8 cellular contexts compared by ENCODE assay signal in the genomic region with DNA sequence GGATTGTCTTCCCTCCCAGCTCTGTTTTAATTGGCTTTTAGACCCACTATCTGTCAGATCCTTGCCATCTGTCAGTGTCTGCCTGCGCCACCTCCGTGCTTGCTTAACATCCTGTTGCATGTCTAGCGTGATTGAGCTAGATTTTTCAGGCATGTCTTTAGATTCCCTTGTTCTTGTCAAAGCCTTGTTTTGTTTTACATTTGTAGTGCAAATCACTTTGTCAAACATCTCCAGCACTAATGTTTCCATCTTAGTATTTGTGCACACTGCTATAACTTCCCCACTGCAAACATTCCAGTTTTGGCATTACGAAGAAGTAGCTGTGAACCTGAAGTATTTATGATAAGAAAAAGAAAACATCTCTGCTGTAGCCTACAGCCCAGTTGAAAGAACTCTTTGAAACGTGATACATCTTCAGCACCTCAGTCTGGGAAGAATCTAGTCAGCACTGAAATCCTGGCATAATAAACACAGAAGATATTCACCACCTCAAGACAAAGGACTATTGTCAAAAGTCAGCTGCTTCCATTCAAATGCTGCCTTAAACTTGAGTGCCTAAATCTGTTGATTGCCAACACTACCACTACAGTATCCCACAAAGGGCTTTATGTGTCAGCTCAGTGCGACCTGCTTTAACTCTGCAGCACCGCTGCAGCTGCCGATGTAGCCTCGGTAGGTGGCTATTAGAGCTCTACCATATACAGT.
A peak's percentile ranks its signal among the peaks of the same experiment; 100 is the strongest.
DNase-seq lines count a peak whose midpoint lies in the region; ATAC-seq and TF ChIP-seq lines count a peak whose summit lies in the region.

No MANE protein-coding gene starts in this region.

- no peak overlapping the region for H2BK120ac ChIP-seq in IMR-90 (ENCODE audit: low read depth, low read length)

- peak overlapping the region; percentile 37 for H3K4me2 ChIP-seq in IMR-90 (ENCODE audit: low read depth, low read length)

- no peak for TF ChIP-seq POLR2A in IMR-90 (IDR thresholded peaks at IDR 0.05; ENCODE audit: low read depth, low read length)

- H3K14ac ChIP-seq in IMR-90 (replicated peaks; ENCODE audit: low read depth, low read length) = no peak overlapping the region

- H2AK9ac ChIP-seq in IMR-90 (replicated peaks; ENCODE audit: low read depth, low read length, poor library complexity) = no peak overlapping the region

- TSS peak; percentile 66 for BruUV-seq in IMR-90 (replicated peaks; lab: Mats Ljungman, UMichigan)

- POLR2A ChIA-PET in IMR-90 (lab: Charles Lee; ENCODE audit: unreplicated experiment) = interaction anchor here (0.6 kb wide), 1 partner anchor 381 kb away, joined by 3 read pairs; no protein-coding TSS in a partner anchor

- no peak overlapping the region for H3K56ac ChIP-seq in IMR-90 (ENCODE audit: extremely low read depth, insufficient read depth, low read length)

- no peak overlapping the region for H2BK5ac ChIP-seq in IMR-90 (ENCODE audit: low read depth, low read length, poor library complexity, severe bottlenecking)

- H3K9me1 ChIP-seq in IMR-90 (ENCODE audit: insufficient read depth, low read length) = no peaks in the 10 kb centered on the region; the same call in 1 of the 2 replicates

- H4K91ac ChIP-seq in IMR-90 (ENCODE audit: insufficient read depth, low read depth, low read length) = no peak overlapping the region

- H3K9me3 ChIP-seq in IMR-90 (ENCODE audit: control insufficient read depth, insufficient read depth, low read length) = no peaks in the 10 kb centered on the region
- H3K9me3 ChIP-seq in SK-N-MC (ENCODE audit: low read depth, low read length) = no peaks in the 10 kb centered on the region
- H3K9me3 ChIP-seq in skeletal muscle tissue (ENCODE audit: control insufficient read depth in 3 of 3, low read length in 3 of 3) = no peaks in the 10 kb centered on the region

- peak; percentile 53 for DNase-seq in IMR-90
- DNase-seq in SK-N-MC (ENCODE audit: low read depth, low spot score) = no peak
- peak in 38 of 42 donors; percentile 27 to 93 (median 65) for DNase-seq in head of caudate nucleus
- DNase-seq in ecto neural progenitor cell (ENCODE audit: low spot score) = no peak

- dilution Hi-C loops in IMR-90 (cut with HindIII; ENCODE audit: low sequenced_read_pairs, unreplicated experiment) = no loop called here

- H3K36me3 ChIP-seq in IMR-90 (ENCODE audit: control insufficient read depth, insufficient read depth, low read length) = peaks cover 11% of the 10 kb centered on the region
- peaks cover 45% of the 10 kb centered on the region for H3K36me3 ChIP-seq in SK-N-MC (ENCODE audit: insufficient read depth, low read length)
- peaks cover 0 to 3% (median 0%) of the 10 kb centered on the region in 3 donors for H3K36me3 ChIP-seq in skeletal muscle tissue (ENCODE audit: control insufficient read depth in 3 of 3, insufficient read depth in 3 of 3, low read length in 3 of 3)

- no peak overlapping the region for H2AK5ac ChIP-seq in IMR-90 (ENCODE audit: low read depth, low read length)

- H3K27ac ChIP-seq in IMR-90 (ENCODE audit: insufficient read depth, low read length) = no peak overlapping the region
- peak overlapping the region; percentile 85; the same call in 1 of the 2 replicates for H3K27ac ChIP-seq in SK-N-MC
- H3K27ac ChIP-seq in skeletal muscle tissue (ENCODE audit: low read depth, low read length) = no peak overlapping the region

- no peak overlapping the region for H2BK20ac ChIP-seq in IMR-90 (ENCODE audit: low read depth, low read length)

- H3K4me1 ChIP-seq in IMR-90 (ENCODE audit: control insufficient read depth, insufficient read depth, low read length) (peaks cover 5% of the 10 kb centered on the region), skeletal muscle tissue (ENCODE audit: control insufficient read depth in 3 of 3, insufficient read depth in 3 of 3, low read length in 3 of 3) (peaks cover 15 to 28% (median 18%) of the 10 kb centered on the region in 3 donors)

- H3K18ac ChIP-seq in IMR-90 (ENCODE audit: low read depth, low read length) = no peak overlapping the region

- no peak overlapping the region for H2AFZ ChIP-seq in IMR-90 (replicated peaks; ENCODE audit: low read length, poor library complexity)

- H3K27me3 ChIP-seq in IMR-90 (ENCODE audit: control insufficient read depth, insufficient read depth, low read length) = no peaks in the 10 kb centered on the region
- no peaks in the 10 kb centered on the region for H3K27me3 ChIP-seq in skeletal muscle tissue (ENCODE audit: control insufficient read depth in 3 of 3, insufficient read depth in 3 of 3, low read length in 3 of 3)

- 20% methylated on average over 1 of the region's 9 CpGs; no CpG with 5 or more reads in 1 of the 2 experiments for WGBS in IMR-90 (ENCODE audit: extremely low coverage in 2 of 2, insufficient read length in 1 of 2), 2 experiments

- no peak overlapping the region for H2BK15ac ChIP-seq in IMR-90 (ENCODE audit: low read depth, low read length)

- no peak overlapping the region for H3K4ac ChIP-seq in IMR-90 (ENCODE audit: low read depth, low read length)

- H3K9ac ChIP-seq in IMR-90 (ENCODE audit: low read depth, low read length) (no peak overlapping the region), SK-N-MC (ENCODE audit: insufficient read length) (no peak overlapping the region), skeletal muscle tissue (ENCODE audit: low read depth in 1 of 3, low read length in 3 of 3) (peak overlapping the region in 2 of 3 donors; percentile 25 to 40)

- peaks cover 8% of the 10 kb centered on the region; the same call in 1 of the 2 replicates for H4K20me1 ChIP-seq in IMR-90 (ENCODE audit: insufficient read depth, low read length)

- H3K4me3 ChIP-seq in IMR-90 (ENCODE audit: insufficient read depth, low read depth, low read length) (no peak overlapping the region), SK-N-MC (no peak overlapping the region), skeletal muscle tissue (ENCODE audit: low read length in 3 of 3) (peak overlapping the region in 1 of 3 donors; percentile 8)

- peak; percentile 72 for ATAC-seq in IMR-90 (ENCODE audit: low read depth)
- ATAC-seq in GM21529 (IDR thresholded peaks at IDR 0.05; ENCODE audit: unreplicated experiment) = no peak
- no peak for ATAC-seq in HG03432 (IDR thresholded peaks at IDR 0.05; ENCODE audit: unreplicated experiment)
- no peak for ATAC-seq in GM21737 (IDR thresholded peaks at IDR 0.05; ENCODE audit: unreplicated experiment)

- TF ChIP-seq RAD21 in IMR-90 (IDR thresholded peaks at IDR 0.05; ENCODE audit: low read length) = no peak

- H3K23ac ChIP-seq in IMR-90 (ENCODE audit: low read depth, low read length) = no peak overlapping the region

- no peak for TF ChIP-seq CTCF in IMR-90 (conservative IDR thresholded peaks at IDR 0.05; ENCODE audit: low read depth, low read length)

- no peak overlapping the region for H4K8ac ChIP-seq in IMR-90 (ENCODE audit: low read depth in 2 of 2, low read length in 2 of 2)

- intact Hi-C loops in IMR-90 (cut with micrococcal nuclease) (loop anchor here (5.0 kb wide), 1 partner anchor 106 kb away; the partner anchor contains the start of gene FNBP1L), head of caudate nucleus (cut with DNase I) (loop anchor here (10.0 kb wide), 1 partner anchor 108 kb away; the partner anchor contains the start of gene FNBP1L)

- CTCF ChIA-PET in IMR-90 (lab: Yijun Ruan, JAX) = interaction anchor here (0.6 to 1.2 kb wide), 2 partner anchors 29 to 261 kb away, joined by 3 to 4 read pairs; no protein-coding TSS in a partner anchor

- in situ Hi-C loops in IMR-90 (cut with MboI; ENCODE audit: low sequenced_read_pairs) = loop anchor here (25.0 kb wide), 1 partner anchor 91 kb away; no protein-coding TSS in a partner anchor

- H3K79me1 ChIP-seq in IMR-90 (ENCODE audit: low read depth in 1 of 2, low read length in 2 of 2) = no peaks in the 10 kb centered on the region

- no peak overlapping the region for H4K5ac ChIP-seq in IMR-90 (ENCODE audit: low read depth, low read length)

TF ChIP-seq in IMR-90, 13 proteins besides CTCF, POLR2A, EP300 and RAD21:
- no peak for TF ChIP-seq RFX5 (IDR thresholded peaks at IDR 0.05; ENCODE audit: low read depth, low read length)
- peak; percentile 53; the same call in 1 of the 2 replicates for TF ChIP-seq CEBPB (IDR thresholded peaks at IDR 0.05; ENCODE audit: low read depth, low read length)

Comparison
In these comparisons a context has a peak if more than half of its experiments do, and no peak if none do; other contexts are left out.
1. DNase-seq: peak in IMR-90 (single experiment) and head of caudate nucleus (38 of 42); none in SK-N-MC (single experiment) and ecto neural progenitor cell (single experiment).
2. H3K9ac ChIP-seq: peak in skeletal muscle tissue (2 of 3); none in IMR-90 (single experiment) and SK-N-MC (single experiment).